Comparison of ENCODE assay signal across 1 cellular context in the genomic region with DNA sequence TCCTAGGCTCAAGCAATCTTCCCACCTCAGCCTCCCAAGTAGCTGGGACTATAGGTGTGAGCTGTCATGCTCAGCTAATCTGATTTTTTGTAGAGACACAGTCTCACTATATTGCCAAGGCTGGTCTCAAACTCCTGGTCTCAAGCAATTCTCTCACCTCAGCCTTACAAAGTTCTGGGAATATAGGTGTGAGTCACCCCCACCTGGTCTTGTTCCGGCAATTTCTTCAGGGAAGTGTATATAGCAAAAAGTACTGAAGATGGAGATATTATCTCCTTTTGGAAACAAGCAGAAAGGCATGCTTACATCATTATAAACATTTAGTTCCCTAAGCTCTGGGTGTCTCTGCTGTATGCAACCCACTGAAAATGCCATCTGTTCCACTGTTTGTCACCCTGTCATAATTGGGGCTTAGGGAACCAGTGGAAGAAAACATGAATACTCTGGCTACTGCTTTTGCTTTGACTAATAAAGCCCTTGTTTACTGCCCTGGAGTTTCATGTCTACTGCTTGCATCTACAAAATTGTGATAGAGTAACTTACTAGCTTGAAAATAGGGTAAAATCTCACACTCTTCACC.
TF ChIP-seq lines count a peak whose summit lies in the region.

No MANE protein-coding gene starts in this region.

TF ChIP-seq in GM23338, 12 proteins besides CTCF, POLR2A, EP300 and RAD21 (continued from another document):
- TF ChIP-seq, protein P1, sequence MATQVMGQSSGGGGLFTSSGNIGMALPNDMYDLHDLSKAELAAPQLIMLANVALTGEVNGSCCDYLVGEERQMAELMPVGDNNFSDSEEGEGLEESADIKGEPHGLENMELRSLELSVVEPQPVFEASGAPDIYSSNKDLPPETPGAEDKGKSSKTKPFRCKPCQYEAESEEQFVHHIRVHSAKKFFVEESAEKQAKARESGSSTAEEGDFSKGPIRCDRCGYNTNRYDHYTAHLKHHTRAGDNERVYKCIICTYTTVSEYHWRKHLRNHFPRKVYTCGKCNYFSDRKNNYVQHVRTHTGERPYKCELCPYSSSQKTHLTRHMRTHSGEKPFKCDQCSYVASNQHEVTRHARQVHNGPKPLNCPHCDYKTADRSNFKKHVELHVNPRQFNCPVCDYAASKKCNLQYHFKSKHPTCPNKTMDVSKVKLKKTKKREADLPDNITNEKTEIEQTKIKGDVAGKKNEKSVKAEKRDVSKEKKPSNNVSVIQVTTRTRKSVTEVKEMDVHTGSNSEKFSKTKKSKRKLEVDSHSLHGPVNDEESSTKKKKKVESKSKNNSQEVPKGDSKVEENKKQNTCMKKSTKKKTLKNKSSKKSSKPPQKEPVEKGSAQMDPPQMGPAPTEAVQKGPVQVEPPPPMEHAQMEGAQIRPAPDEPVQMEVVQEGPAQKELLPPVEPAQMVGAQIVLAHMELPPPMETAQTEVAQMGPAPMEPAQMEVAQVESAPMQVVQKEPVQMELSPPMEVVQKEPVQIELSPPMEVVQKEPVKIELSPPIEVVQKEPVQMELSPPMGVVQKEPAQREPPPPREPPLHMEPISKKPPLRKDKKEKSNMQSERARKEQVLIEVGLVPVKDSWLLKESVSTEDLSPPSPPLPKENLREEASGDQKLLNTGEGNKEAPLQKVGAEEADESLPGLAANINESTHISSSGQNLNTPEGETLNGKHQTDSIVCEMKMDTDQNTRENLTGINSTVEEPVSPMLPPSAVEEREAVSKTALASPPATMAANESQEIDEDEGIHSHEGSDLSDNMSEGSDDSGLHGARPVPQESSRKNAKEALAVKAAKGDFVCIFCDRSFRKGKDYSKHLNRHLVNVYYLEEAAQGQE (IDR thresholded peaks at IDR 0.05; ENCODE audit: unreplicated experiment), result no peak
- TF ChIP-seq NANOG (IDR thresholded peaks at IDR 0.05; ENCODE audit: borderline replicate concordance) (no peak), JUNB (IDR thresholded peaks at IDR 0.05; ENCODE audit: unreplicated experiment) (no peak)
